Comparison of ENCODE assay signal across 8 cellular contexts in the genomic region with DNA sequence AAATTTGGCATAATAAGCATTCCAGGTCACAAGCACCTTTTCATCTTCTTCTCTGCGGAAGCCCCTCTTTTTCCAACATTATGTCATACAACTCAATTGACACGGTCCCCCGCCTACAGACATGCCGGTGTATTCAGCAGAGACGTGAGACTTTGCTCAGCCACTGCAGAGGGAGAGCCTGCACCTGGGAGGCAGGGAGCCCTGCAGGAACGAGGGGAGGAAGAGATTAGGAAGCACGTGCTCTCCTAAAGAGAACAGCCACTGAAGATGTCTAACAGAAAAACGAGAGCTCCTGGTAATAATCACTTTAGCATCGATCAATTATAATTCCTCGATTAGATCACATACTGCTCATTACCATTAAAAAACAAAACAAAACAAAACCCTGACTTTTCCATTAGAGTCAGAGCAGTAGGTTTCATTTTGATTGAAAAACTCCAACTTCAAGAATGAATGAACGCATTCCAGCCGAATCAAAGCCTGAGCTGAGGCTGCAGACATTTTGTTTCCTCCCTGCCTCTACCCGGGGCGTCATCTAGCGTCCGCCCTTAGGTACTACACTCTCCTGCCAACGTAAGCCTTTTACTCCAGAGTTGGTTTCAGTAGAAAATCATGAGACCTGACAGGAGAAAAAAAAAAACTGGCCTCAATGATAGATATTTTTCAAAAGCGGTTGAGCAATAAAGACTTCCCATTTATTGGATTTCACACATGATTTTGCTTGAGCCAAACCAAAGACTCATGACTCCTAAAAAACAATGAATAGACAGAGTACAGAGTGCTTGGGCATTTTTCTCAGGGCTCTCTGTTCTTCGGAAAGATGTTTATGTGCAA.
DNase-seq lines count a peak whose midpoint lies in the region; ATAC-seq, FAIRE-seq and TF ChIP-seq lines count a peak whose summit lies in the region.

No MANE protein-coding gene starts in this region.

- TF ChIP-seq POLR2A in sigmoid colon (IDR thresholded peaks at IDR 0.05), result no peak

- H3K36me3 ChIP-seq in HAP-1 (replicated peaks), result no peaks in the 10 kb centered on the region
- no peaks in the 10 kb centered on the region for H3K36me3 ChIP-seq in astrocyte (ENCODE audit: insufficient read depth, low read length)
- H3K36me3 ChIP-seq in sigmoid colon, result no peaks in the 10 kb centered on the region

- no peaks in the 10 kb centered on the region for H3K9me3 Mint-ChIP-seq in astrocyte (ENCODE audit: unreplicated experiment)

- peak overlapping the region; percentile 74 for H3K4me3 Mint-ChIP-seq in astrocyte (ENCODE audit: unreplicated experiment)

- in situ Hi-C loops in HAP-1 (cut with MboI; ENCODE audit: low sequenced_read_pairs), result loop anchor here (5.0 to 10.0 kb wide), 3 partner anchors 266 to 608 kb away; no protein-coding TSS in a partner anchor

- H3K27me3 Mint-ChIP-seq in astrocyte (ENCODE audit: low read depth, unreplicated experiment), result no peaks in the 10 kb centered on the region

- peak; percentile 24 to 80 (median 70) for TF ChIP-seq EP300 in sigmoid colon (IDR thresholded peaks at IDR 0.05)

- no peaks in the 10 kb centered on the region for H4K20me1 ChIP-seq in astrocyte (ENCODE audit: insufficient read depth, low read length)

- H3K4me3 ChIP-seq in HAP-1, result no peak overlapping the region
- H3K4me3 ChIP-seq in astrocyte (ENCODE audit: insufficient read depth, low read depth, low read length), result peak overlapping the region; percentile 31
- H3K4me3 ChIP-seq in sigmoid colon, result no peak overlapping the region

- H2AFZ ChIP-seq in astrocyte (ENCODE audit: low read depth, low read length), result peak overlapping the region; percentile 69

- H3K4me1 ChIP-seq in HAP-1, result peaks cover 33% of the 10 kb centered on the region
- H3K4me1 ChIP-seq in astrocyte (ENCODE audit: insufficient read depth, low read length), result peaks cover 13% of the 10 kb centered on the region
- peaks cover 0 to 37% (median 34%) of the 10 kb centered on the region in 4 donors for H3K4me1 ChIP-seq in sigmoid colon

- H3K9ac ChIP-seq in astrocyte (ENCODE audit: low read length), result peak overlapping the region; percentile 14

- H3K4me1 Mint-ChIP-seq in astrocyte (ENCODE audit: low read depth, unreplicated experiment), result peaks cover 18% of the 10 kb centered on the region

- H3K4me2 ChIP-seq in astrocyte (ENCODE audit: low read length), result peak overlapping the region; percentile 76

- TF ChIP-seq CTCF in astrocyte (IDR thresholded peaks at IDR 0.05; ENCODE audit: insufficient read depth, low read depth, low read length) (peak; percentile 100), sigmoid colon (IDR thresholded peaks at IDR 0.05) (peak; percentile 90 to 99 (median 98))

- no peaks in the 10 kb centered on the region for H3K36me3 Mint-ChIP-seq in astrocyte (ENCODE audit: low read depth, unreplicated experiment)

- intact Hi-C loops in sigmoid colon (cut with DNase I), result loop anchor here (1.0 to 5.0 kb wide), 6 partner anchors 176 to 605 kb away; partner anchors contain the start of gene UBL3

- no peak for ATAC-seq in GM19324 (IDR thresholded peaks at IDR 0.05; ENCODE audit: low FRiP score, unreplicated experiment)

- no peaks in the 10 kb centered on the region for H3K79me2 ChIP-seq in astrocyte (ENCODE audit: insufficient read depth, low read length)

- peak; percentile 37 for FAIRE-seq in astrocyte (lab: Jason Lieb, UNC)

- no peak overlapping the region for H3K27ac ChIP-seq in astrocyte (ENCODE audit: low read depth, low read length)
- peak overlapping the region; percentile 47 to 78 (median 74) for H3K27ac ChIP-seq in sigmoid colon

- H3K9me3 ChIP-seq in HAP-1 (no peaks in the 10 kb centered on the region), astrocyte (ENCODE audit: insufficient read depth, low read depth, low read length) (no peaks in the 10 kb centered on the region), sigmoid colon (no peaks in the 10 kb centered on the region)

- DNase-seq in D341Med (ENCODE audit: low spot score) (peak; percentile 82), HAP-1 (ENCODE audit: low spot score in 2 of 2) (peak; percentile 86 to 91), NCI-H1694 treated with DMSO at 0.1 percent for 48 hours (lab: John Stamatoyannopoulos, UW) (peak; percentile 76), T-helper 9 cell (peak; percentile 79), astrocyte (ENCODE audit: low read depth) (peak; percentile 70), hepatic stellate cell (ENCODE audit: low spot score) (peak; percentile 79), sigmoid colon (peak; percentile 93)

- 23 to 32% methylated on average over 19 of the region's 19 CpGs for whole genome bisulfite sequencing in sigmoid colon, 2 donors

- H3K27ac Mint-ChIP-seq in astrocyte (ENCODE audit: unreplicated experiment), result peak overlapping the region; percentile 54

- H3K27me3 ChIP-seq in HAP-1 (ENCODE audit: low read depth) (no peaks in the 10 kb centered on the region), astrocyte (ENCODE audit: insufficient read depth, low read length) (no peaks in the 10 kb centered on the region), sigmoid colon (no peaks in the 10 kb centered on the region)
